Comparison of ENCODE assay signal across 6 cellular contexts in genomic region chr16:30369091-30369937, GRCh38. TPM values are rescaled to one million over a fixed set of nuclear protein-coding genes. Genes with fewer than 3 reads are reported as not detected.
DNase-seq lines count a peak whose midpoint lies in the region; ATAC-seq and TF ChIP-seq lines count a peak whose summit lies in the region.

No MANE protein-coding gene starts in this region.

- H2AFZ ChIP-seq in hepatocyte, result no peak overlapping the region

- no peak for ATAC-seq in RWPE2 (ENCODE audit: low read depth)

- POLR2A ChIA-PET in AG04449 (lab: Yijun Ruan, JAX), result interaction anchor here (1.1 kb wide), 1 partner anchor 13 kb away, joined by 5 read pairs; no protein-coding TSS in a partner anchor

- DNase-seq in AG04449 (ENCODE audit: low read depth, low spot score) (no peak), RWPE2 (ENCODE audit: low spot score) (no peak), hepatocyte (ENCODE audit: low spot score) (peak; percentile 39), tibial artery (peak in 1 of 2 donors; percentile 76), globus pallidus (ENCODE audit: low spot score) (no peak), amniotic stem cell (lab: John Stamatoyannopoulos, UW) (no peak)

- peak overlapping the region; percentile 70 for H3K27ac ChIP-seq in RWPE2 (ENCODE audit: poor library complexity, severe bottlenecking)
- peak overlapping the region; percentile 68 for H3K27ac ChIP-seq in hepatocyte
- H3K27ac ChIP-seq in tibial artery, result peak overlapping the region; percentile 75 to 78

- H3K27me3 ChIP-seq in RWPE2 (ENCODE audit: insufficient read depth, poor library complexity, severe bottlenecking), result no peaks in the 10 kb centered on the region
- H3K27me3 ChIP-seq in hepatocyte, result no peaks in the 10 kb centered on the region
- H3K27me3 ChIP-seq in tibial artery, result peaks cover 0 to 3% of the 10 kb centered on the region in 2 donors

- H4K20me1 ChIP-seq in hepatocyte (ENCODE audit: insufficient read depth, poor library complexity, severe bottlenecking), result peaks cover 47% of the 10 kb centered on the region

- H3K9me3 ChIP-seq in RWPE2 (ENCODE audit: severe bottlenecking), result no peaks in the 10 kb centered on the region
- no peaks in the 10 kb centered on the region for H3K9me3 ChIP-seq in hepatocyte (ENCODE audit: low read depth)
- no peaks in the 10 kb centered on the region for H3K9me3 ChIP-seq in tibial artery

- H3K4me1 ChIP-seq in RWPE2 (ENCODE audit: insufficient read depth, poor library complexity, severe bottlenecking) (no peaks in the 10 kb centered on the region), hepatocyte (ENCODE audit: insufficient read depth) (peaks cover 12% of the 10 kb centered on the region), tibial artery (peaks cover 0 to 49% (median 31%) of the 10 kb centered on the region in 4 donors)

- H3K9me2 ChIP-seq in hepatocyte (replicated peaks; ENCODE audit: insufficient read depth), result no peaks in the 10 kb centered on the region

- intact Hi-C loops in tibial artery (cut with DNase I; ENCODE audit: low total_unique reads), result no loop called here

- CTCF ChIA-PET in AG04449 (lab: Yijun Ruan, JAX), result interaction anchor here (0.9 to 1.3 kb wide), 6 partner anchors 9 to 61 kb away, joined by 3 to 5 read pairs (median 4); partner anchors contain the start of genes CD2BP2 and DCTPP1

- TF ChIP-seq CTCF in AG04449 (IDR thresholded peaks at IDR 0.05; ENCODE audit: insufficient read depth, low read length, missing control alignments) (no peak), RWPE2 (IDR thresholded peaks at IDR 0.05; ENCODE audit: poor library complexity, severe bottlenecking) (no peak), hepatocyte (IDR thresholded peaks at IDR 0.05; ENCODE audit: poor library complexity) (no peak), tibial artery (IDR thresholded peaks at IDR 0.05) (no peak)

- peak overlapping the region; percentile 96 for H3K4me2 ChIP-seq in hepatocyte

- H3K36me3 ChIP-seq in RWPE2 (ENCODE audit: low read depth) (peaks cover 35% of the 10 kb centered on the region), hepatocyte (replicated peaks; ENCODE audit: insufficient read depth, low read depth) (no peaks in the 10 kb centered on the region), tibial artery (peaks cover 1 to 19% (median 16%) of the 10 kb centered on the region in 3 donors)

- 14% methylated on average over 30 of the region's 45 CpGs for WGBS in hepatocyte (ENCODE audit: low lambda C conversion rate, missing lambda C conversion rate)

- peaks cover 56% of the 10 kb centered on the region for H3K79me2 ChIP-seq in hepatocyte

- H3K4me3 ChIP-seq in AG04449 (ENCODE audit: low read depth, low read length) (peak overlapping the region; percentile 85), RWPE2 (ENCODE audit: severe bottlenecking) (peak overlapping the region; percentile 92), hepatocyte (peak overlapping the region; percentile 85), tibial artery (peak overlapping the region; percentile 76 to 88)

RNA-seq across cellular contexts. Expression of gene TBC1D10B, which starts 1.0 kb away (rescaled TPM):
- total RNA-seq in hepatocyte, result 21.4 and 29.3 TPM in 2 replicates
- 33.3 and 37.9 TPM in 2 replicates for polyA plus RNA-seq in hepatocyte

RNA-seq across cellular contexts. Expression of gene MYL11, which starts 5.3 kb away (rescaled TPM):
- total RNA-seq in hepatocyte, result 4.0 TPM in 1 of 2 replicates, not detected in the other
- polyA plus RNA-seq in hepatocyte, result 2.2 and 5.3 TPM in 2 replicates

RNA-seq across cellular contexts. Expression of gene SEPTIN1, which starts 13.0 kb away (rescaled TPM):
- total RNA-seq in hepatocyte, result not detected in 2 replicates
- polyA plus RNA-seq in hepatocyte, result 1.5 and 2.3 TPM in 2 replicates

RNA-seq across cellular contexts. Expression of gene CD2BP2, which starts 14.2 kb away (rescaled TPM):
- total RNA-seq in hepatocyte, result 44.2 and 45.1 TPM in 2 replicates
- polyA plus RNA-seq in hepatocyte, result 37.6 and 41.0 TPM in 2 replicates

RNA-seq across cellular contexts. Expression of gene ZNF48, which starts 25.9 kb away (rescaled TPM):
- 7.7 and 8.0 TPM in 2 replicates for total RNA-seq in hepatocyte
- 6.1 and 7.1 TPM in 2 replicates for polyA plus RNA-seq in hepatocyte
